In genomic region chrX:37847733-37848197, GRCh38 we compare ENCODE assay signal across 8 cellular contexts.
DNase-seq lines count a peak whose midpoint lies in the region; ATAC-seq, FAIRE-seq and TF ChIP-seq lines count a peak whose summit lies in the region.

No MANE protein-coding gene starts in this region.

- no peak for TF ChIP-seq CTCF in foreskin fibroblast (IDR thresholded peaks at IDR 0.05; ENCODE audit: low read depth, low read length)

- DNase-seq in RCC 7860 (ENCODE audit: low spot score) (no peak), foreskin fibroblast (no peak), NCI-H146 (lab: John Stamatoyannopoulos, UW) (no peak), hippocampal formation (lab: John Stamatoyannopoulos, UW) (no peak), NAMALWA (ENCODE audit: low spot score) (no peak), NCI-H128 (lab: John Stamatoyannopoulos, UW; ENCODE audit: unreplicated experiment) (no peak)

- no peaks in the 10 kb centered on the region for H3K9me3 Mint-ChIP-seq in stimulated activated memory B cell treated with anti-CD40 and anti-IgM and Interleukin-4, amounts not matched to agents 10 μg/mL and 1 μg/mL and 100 μg/mL, for 72 hours

- H3K4me3 ChIP-seq in foreskin fibroblast (ENCODE audit: low read depth in 1 of 2, low read length in 2 of 2), result peak overlapping the region; percentile 68 to 70

- peak; percentile 57 for FAIRE-seq in RCC 7860 (lab: Jason Lieb, UNC)

- peaks cover 5% of the 10 kb centered on the region for H3K4me1 Mint-ChIP-seq in stimulated activated memory B cell treated with anti-CD40 and anti-IgM and Interleukin-4, amounts not matched to agents 10 μg/mL and 1 μg/mL and 100 μg/mL, for 72 hours

- H3K36me3 Mint-ChIP-seq in stimulated activated memory B cell treated with anti-CD40 and anti-IgM and Interleukin-4, amounts not matched to agents 10 μg/mL and 1 μg/mL and 100 μg/mL, for 72 hours, result no peaks in the 10 kb centered on the region

- H3K27ac Mint-ChIP-seq in stimulated activated memory B cell treated with anti-CD40 and anti-IgM and Interleukin-4, amounts not matched to agents 10 μg/mL and 1 μg/mL and 100 μg/mL, for 72 hours, result peak overlapping the region; percentile 84

- H3K27me3 Mint-ChIP-seq in stimulated activated memory B cell treated with anti-CD40 and anti-IgM and Interleukin-4, amounts not matched to agents 10 μg/mL and 1 μg/mL and 100 μg/mL, for 72 hours, result no peaks in the 10 kb centered on the region

- peak overlapping the region; percentile 79 for H3K4me3 Mint-ChIP-seq in stimulated activated memory B cell treated with anti-CD40 and anti-IgM and Interleukin-4, amounts not matched to agents 10 μg/mL and 1 μg/mL and 100 μg/mL, for 72 hours

- ATAC-seq in GM21360 (IDR thresholded peaks at IDR 0.05; ENCODE audit: unreplicated experiment), result peak; percentile 8
- ATAC-seq in stimulated activated memory B cell treated with anti-CD40 and anti-IgM and Interleukin-4, amounts not matched to agents 10 μg/mL and 1 μg/mL and 100 μg/mL, for 72 hours, result peak; percentile 53
